In the genomic region with DNA sequence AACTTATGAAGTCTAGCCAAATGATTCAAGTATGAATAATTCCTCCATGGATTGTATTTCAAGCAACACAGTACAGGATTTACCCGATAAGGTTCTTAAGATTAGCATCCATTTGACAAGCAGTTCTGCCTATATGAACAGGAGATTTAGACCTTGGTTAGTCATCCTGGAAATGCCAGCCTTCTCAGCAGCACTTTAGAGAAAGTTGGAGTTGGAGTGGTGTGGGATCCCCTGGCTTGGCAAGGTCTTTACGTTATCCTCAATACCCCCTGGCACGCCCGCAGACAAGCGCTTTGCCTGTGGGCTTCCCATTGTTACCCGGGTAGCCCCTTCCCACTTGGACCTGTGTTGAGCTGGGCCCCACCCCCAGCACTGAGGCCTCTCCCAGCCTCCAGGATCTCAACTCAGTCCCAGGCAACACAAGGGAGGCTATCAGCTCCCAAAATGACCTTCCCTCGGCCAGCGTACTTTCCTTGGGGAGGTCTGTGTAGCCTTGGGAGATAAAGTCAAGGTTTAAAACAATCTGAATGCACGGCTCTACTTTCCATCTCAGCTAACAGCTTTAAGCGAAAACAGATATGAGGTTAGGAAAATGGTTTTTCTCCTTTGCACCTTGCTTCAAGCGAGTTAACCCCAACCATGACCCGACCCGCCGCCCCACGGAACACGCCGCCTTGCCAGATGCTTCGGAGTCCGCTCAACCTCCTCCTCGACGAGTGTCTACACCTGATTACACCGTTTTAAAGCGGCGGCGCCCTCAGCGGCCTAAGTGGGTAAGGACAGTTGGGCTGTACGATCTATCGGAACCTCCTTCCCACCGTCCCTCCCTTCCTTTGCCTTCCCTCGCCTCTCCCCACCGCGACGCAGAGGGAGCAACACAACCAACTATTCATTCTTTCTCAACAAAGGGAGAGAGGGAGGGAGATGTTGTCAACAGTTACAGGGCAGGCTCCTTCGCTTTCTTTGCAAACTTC, we compare ENCODE assay signal across 8 cellular contexts. TPM values are rescaled to one million over a fixed set of nuclear protein-coding genes. Genes with fewer than 3 reads are reported as not detected.
DNase-seq lines count a peak whose midpoint lies in the region; ATAC-seq lines count a peak whose summit lies in the region.

No MANE protein-coding gene starts in this region.

- peak; percentile 49 for DNase-seq in DMS 273 treated with DMSO at 0.1 percent for 48 hours (lab: John Stamatoyannopoulos, UW)
- DNase-seq in SHP77 (lab: John Stamatoyannopoulos, UW) = peak; percentile 57 to 62
- DNase-seq in brain pericyte (ENCODE audit: low read depth, low spot score) = peak; percentile 66
- DNase-seq in renal cortical epithelial cell (ENCODE audit: low read depth) = peak; percentile 82

- peak; percentile 80 for ATAC-seq in GM19395 (IDR thresholded peaks at IDR 0.05; ENCODE audit: unreplicated experiment)
- peak; percentile 65 for ATAC-seq in HG03460 (IDR thresholded peaks at IDR 0.05; ENCODE audit: unreplicated experiment)
- ATAC-seq in HG03457 (IDR thresholded peaks at IDR 0.05; ENCODE audit: unreplicated experiment) = no peak

- peak overlapping the region; percentile 69 for H3K4me3 ChIP-seq in iPS-11a (ENCODE audit: low read depth, low read length)

RNA-seq across cellular contexts. Expression of a gene that starts 1.2 kb away (rescaled TPM):
- total RNA-seq in renal cortical epithelial cell = 41.0 and 75.9 TPM in 2 replicates
